ENCODE assay signal across 1 cellular context in the genomic region with DNA sequence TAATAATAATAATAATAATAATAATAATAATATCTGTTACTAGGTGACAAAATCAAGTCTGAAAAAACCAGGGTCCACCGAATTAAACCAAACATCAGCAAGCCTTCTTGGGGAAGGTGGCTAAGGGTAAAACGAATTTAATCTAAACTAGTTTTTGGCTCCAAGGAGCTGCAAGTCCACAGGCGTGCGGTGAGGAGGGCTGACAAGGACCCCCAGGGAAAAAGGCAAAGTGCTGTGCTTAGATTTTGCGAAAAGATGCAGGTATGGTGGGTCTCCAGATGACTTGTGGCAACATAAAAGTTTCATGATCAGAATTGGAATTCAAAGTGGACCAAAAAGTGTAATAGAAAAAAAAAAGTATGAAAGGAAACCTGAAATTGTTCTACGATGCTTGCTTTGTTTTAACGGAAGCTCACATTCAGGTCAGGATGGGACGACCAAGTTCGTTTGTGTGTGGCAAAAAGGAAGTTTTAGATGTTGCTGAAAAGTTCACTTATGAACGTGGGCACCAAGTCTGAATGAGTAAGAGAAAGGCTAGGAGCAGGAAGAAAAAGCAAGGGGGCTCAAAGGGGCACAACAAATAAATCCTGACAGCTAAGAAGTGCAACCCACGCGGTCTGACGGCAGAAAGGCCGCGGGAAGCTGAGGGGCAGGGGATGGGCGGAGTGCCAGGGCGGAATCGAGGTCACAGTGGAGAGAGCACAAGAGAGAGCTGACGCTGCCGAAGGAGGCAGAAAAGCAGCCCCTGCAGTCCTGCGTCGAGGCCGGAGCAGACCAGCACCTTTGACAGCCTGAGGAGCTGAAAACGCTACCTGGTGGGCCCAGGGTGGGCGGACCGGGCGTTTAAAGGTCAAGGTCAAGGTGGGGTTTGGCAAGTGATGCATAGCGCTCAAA.
TF ChIP-seq lines count a peak whose summit lies in the region.

No MANE protein-coding gene starts in this region.

TF ChIP-seq in HepG2, 621 proteins besides CTCF, POLR2A, EP300 and RAD21 (continued from another document and continues in another):
- TF ChIP-seq, protein P1, sequence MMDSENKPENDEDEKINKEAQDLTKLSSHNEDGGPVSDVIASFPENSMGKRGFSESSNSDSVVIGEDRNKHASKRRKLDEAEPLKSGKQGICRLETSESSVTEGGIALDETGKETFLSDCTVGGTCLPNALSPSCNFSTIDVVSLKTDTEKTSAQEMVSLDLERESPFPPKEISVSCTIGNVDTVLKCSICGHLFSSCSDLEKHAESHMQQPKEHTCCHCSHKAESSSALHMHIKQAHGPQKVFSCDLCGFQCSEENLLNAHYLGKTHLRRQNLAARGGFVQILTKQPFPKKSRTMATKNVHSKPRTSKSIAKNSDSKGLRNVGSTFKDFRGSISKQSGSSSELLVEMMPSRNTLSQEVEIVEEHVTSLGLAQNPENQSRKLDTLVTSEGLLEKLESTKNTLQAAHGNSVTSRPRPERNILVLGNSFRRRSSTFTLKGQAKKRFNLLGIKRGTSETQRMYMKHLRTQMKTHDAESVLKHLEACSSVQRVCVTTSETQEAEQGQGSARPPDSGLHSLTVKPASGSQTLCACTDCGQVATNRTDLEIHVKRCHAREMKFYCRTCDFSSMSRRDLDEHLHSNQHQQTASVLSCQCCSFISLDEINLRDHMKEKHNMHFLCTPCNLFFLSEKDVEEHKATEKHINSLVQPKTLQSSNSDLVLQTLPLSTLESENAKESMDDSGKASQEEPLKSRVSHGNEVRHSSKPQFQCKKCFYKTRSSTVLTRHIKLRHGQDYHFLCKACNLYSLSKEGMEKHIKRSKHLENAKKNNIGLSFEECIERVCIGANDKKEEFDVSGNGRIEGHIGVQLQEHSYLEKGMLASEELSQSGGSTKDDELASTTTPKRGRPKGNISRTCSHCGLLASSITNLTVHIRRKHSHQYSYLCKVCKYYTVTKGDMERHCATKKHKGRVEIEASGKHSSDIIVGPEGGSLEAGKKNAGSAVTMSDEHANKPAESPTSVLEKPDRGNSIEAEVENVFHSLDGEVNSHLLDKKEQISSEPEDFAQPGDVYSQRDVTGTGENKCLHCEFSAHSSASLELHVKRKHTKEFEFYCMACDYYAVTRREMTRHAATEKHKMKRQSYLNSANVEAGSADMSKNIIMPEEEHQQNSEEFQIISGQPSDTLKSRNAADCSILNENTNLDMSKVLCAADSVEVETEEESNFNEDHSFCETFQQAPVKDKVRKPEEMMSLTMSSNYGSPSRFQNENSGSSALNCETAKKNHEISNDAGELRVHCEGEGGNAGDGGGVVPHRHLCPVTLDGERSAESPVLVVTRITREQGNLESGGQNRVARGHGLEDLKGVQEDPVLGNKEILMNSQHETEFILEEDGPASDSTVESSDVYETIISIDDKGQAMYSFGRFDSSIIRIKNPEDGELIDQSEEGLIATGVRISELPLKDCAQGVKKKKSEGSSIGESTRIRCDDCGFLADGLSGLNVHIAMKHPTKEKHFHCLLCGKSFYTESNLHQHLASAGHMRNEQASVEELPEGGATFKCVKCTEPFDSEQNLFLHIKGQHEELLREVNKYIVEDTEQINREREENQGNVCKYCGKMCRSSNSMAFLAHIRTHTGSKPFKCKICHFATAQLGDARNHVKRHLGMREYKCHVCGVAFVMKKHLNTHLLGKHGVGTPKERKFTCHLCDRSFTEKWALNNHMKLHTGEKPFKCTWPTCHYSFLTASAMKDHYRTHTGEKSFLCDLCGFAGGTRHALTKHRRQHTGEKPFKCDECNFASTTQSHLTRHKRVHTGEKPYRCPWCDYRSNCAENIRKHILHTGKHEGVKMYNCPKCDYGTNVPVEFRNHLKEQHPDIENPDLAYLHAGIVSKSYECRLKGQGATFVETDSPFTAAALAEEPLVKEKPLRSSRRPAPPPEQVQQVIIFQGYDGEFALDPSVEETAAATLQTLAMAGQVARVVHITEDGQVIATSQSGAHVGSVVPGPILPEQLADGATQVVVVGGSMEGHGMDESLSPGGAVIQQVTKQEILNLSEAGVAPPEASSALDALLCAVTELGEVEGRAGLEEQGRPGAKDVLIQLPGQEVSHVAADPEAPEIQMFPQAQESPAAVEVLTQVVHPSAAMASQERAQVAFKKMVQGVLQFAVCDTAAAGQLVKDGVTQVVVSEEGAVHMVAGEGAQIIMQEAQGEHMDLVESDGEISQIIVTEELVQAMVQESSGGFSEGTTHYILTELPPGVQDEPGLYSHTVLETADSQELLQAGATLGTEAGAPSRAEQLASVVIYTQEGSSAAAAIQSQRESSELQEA (CRISPR knock-in tag; IDR thresholded peaks at IDR 0.05; ENCODE audit: not compliant biosample characterization): no peak
- TF ChIP-seq GPN1 (CRISPR knock-in tag; IDR thresholded peaks at IDR 0.05; ENCODE audit: borderline replicate concordance) (no peak), GABPA (IDR thresholded peaks at IDR 0.05; ENCODE audit: low read depth, low read length) (no peak), GABPA (CRISPR knock-in tag; IDR thresholded peaks at IDR 0.05; ENCODE audit: low read depth) (no peak), ZFAT (CRISPR knock-in tag; conservative IDR thresholded peaks at IDR 0.05) (no peak), RBFOX2 (IDR thresholded peaks at IDR 0.05; ENCODE audit: low read depth, low read length) (peak; percentile 64; the same call in 1 of the 2 replicates), TEF (CRISPR knock-in tag; IDR thresholded peaks at IDR 0.05) (no peak), RXRA (CRISPR knock-in tag; IDR thresholded peaks at IDR 0.05) (peak; percentile 46; the same call in 1 of the 2 replicates), CBFB (CRISPR knock-in tag; IDR thresholded peaks at IDR 0.05) (no peak), HOXA5 (CRISPR knock-in tag; IDR thresholded peaks at IDR 0.05) (no peak), DMAP1 (CRISPR knock-in tag; IDR thresholded peaks at IDR 0.05) (no peak; the same call in 1 of the 2 replicates), ZNF549 (CRISPR knock-in tag; IDR thresholded peaks at IDR 0.05) (no peak), NRL (CRISPR knock-in tag; IDR thresholded peaks at IDR 0.05; ENCODE audit: borderline replicate concordance) (no peak), ZSCAN5A (CRISPR knock-in tag; IDR thresholded peaks at IDR 0.05; ENCODE audit: borderline replicate concordance) (no peak), ZNF773 (CRISPR knock-in tag; IDR thresholded peaks at IDR 0.05; ENCODE audit: borderline replicate concordance) (no peak), GZF1 (CRISPR knock-in tag; IDR thresholded peaks at IDR 0.05) (no peak), ZNF598 (CRISPR knock-in tag; IDR thresholded peaks at IDR 0.05; ENCODE audit: borderline replicate concordance) (no peak), ZNF24 (IDR thresholded peaks at IDR 0.05) (no peak), ZNF326 (CRISPR knock-in tag; IDR thresholded peaks at IDR 0.05; ENCODE audit: borderline replicate concordance) (no peak), RARA (CRISPR knock-in tag; IDR thresholded peaks at IDR 0.05) (peak; percentile 44; the same call in 1 of the 2 replicates), SMC3 (IDR thresholded peaks at IDR 0.05; ENCODE audit: low read length) (no peak), TOE1 (CRISPR knock-in tag; IDR thresholded peaks at IDR 0.05) (no peak), ZNF562 (CRISPR knock-in tag; IDR thresholded peaks at IDR 0.05; ENCODE audit: borderline replicate concordance) (no peak), ZNF703 (CRISPR knock-in tag; IDR thresholded peaks at IDR 0.05; ENCODE audit: borderline replicate concordance) (no peak), HCFC1 (IDR thresholded peaks at IDR 0.05; ENCODE audit: low read depth, low read length) (no peak), TBL1XR1 (IDR thresholded peaks at IDR 0.05; ENCODE audit: borderline replicate concordance, low read length, partially characterized antibody) (no peak), ATF7 (IDR thresholded peaks at IDR 0.05) (no peak), ATF7 (CRISPR knock-in tag; IDR thresholded peaks at IDR 0.05) (no peak), ZNF589 (CRISPR knock-in tag; conservative IDR thresholded peaks at IDR 0.05) (no peak), TRAFD1 (CRISPR knock-in tag; IDR thresholded peaks at IDR 0.05; ENCODE audit: borderline replicate concordance) (no peak), ZNF329 (CRISPR knock-in tag; IDR thresholded peaks at IDR 0.05; ENCODE audit: low read depth) (0 out of 2 replicates have a peak, but pooled peaks have one; percentile 16), MBD4 (IDR thresholded peaks at IDR 0.05; ENCODE audit: borderline replicate concordance, low read length) (no peak), ZFP37 (CRISPR knock-in tag; IDR thresholded peaks at IDR 0.05; ENCODE audit: borderline replicate concordance) (no peak), ZNF674 (CRISPR knock-in tag; IDR thresholded peaks at IDR 0.05; ENCODE audit: low read depth) (no peak), ZNF550 (CRISPR knock-in tag; IDR thresholded peaks at IDR 0.05; ENCODE audit: borderline replicate concordance) (no peak), RNF2 (conservative IDR thresholded peaks at IDR 0.05; ENCODE audit: low read depth) (no peak)
- TF ChIP-seq, protein P2, sequence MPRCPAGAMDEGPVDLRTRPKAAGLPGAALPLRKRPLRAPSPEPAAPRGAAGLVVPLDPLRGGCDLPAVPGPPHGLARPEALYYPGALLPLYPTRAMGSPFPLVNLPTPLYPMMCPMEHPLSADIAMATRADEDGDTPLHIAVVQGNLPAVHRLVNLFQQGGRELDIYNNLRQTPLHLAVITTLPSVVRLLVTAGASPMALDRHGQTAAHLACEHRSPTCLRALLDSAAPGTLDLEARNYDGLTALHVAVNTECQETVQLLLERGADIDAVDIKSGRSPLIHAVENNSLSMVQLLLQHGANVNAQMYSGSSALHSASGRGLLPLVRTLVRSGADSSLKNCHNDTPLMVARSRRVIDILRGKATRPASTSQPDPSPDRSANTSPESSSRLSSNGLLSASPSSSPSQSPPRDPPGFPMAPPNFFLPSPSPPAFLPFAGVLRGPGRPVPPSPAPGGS (CRISPR knock-in tag; IDR thresholded peaks at IDR 0.05): no peak
- TF ChIP-seq, protein P3, sequence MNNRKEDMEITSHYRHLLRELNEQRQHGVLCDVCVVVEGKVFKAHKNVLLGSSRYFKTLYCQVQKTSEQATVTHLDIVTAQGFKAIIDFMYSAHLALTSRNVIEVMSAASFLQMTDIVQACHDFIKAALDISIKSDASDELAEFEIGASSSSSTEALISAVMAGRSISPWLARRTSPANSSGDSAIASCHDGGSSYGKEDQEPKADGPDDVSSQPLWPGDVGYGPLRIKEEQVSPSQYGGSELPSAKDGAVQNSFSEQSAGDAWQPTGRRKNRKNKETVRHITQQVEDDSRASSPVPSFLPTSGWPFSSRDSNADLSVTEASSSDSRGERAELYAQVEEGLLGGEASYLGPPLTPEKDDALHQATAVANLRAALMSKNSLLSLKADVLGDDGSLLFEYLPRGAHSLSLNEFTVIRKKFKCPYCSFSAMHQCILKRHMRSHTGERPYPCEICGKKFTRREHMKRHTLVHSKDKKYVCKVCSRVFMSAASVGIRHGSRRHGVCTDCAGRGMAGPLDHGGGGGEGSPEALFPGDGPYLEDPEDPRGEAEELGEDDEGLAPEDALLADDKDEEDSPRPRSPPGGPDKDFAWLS (CRISPR knock-in tag; IDR thresholded peaks at IDR 0.05; ENCODE audit: borderline replicate concordance): no peak
- TF ChIP-seq, protein P4, sequence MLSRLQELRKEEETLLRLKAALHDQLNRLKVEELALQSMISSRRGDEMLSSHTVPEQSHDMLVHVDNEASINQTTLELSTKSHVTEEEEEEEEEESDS (CRISPR knock-in tag; IDR thresholded peaks at IDR 0.05; ENCODE audit: borderline replicate concordance): no peak
- TF ChIP-seq, protein P5, sequence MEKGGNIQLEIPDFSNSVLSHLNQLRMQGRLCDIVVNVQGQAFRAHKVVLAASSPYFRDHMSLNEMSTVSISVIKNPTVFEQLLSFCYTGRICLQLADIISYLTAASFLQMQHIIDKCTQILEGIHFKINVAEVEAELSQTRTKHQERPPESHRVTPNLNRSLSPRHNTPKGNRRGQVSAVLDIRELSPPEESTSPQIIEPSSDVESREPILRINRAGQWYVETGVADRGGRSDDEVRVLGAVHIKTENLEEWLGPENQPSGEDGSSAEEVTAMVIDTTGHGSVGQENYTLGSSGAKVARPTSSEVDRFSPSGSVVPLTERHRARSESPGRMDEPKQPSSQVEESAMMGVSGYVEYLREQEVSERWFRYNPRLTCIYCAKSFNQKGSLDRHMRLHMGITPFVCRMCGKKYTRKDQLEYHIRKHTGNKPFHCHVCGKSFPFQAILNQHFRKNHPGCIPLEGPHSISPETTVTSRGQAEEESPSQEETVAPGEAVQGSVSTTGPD (CRISPR knock-in tag; IDR thresholded peaks at IDR 0.05): no peak
- TF ChIP-seq, protein P6, sequence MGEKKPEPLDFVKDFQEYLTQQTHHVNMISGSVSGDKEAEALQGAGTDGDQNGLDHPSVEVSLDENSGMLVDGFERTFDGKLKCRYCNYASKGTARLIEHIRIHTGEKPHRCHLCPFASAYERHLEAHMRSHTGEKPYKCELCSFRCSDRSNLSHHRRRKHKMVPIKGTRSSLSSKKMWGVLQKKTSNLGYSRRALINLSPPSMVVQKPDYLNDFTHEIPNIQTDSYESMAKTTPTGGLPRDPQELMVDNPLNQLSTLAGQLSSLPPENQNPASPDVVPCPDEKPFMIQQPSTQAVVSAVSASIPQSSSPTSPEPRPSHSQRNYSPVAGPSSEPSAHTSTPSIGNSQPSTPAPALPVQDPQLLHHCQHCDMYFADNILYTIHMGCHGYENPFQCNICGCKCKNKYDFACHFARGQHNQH (CRISPR knock-in tag; IDR thresholded peaks at IDR 0.05): no peak
